Comparison of ENCODE assay signal across 19 cellular contexts in the genomic region with DNA sequence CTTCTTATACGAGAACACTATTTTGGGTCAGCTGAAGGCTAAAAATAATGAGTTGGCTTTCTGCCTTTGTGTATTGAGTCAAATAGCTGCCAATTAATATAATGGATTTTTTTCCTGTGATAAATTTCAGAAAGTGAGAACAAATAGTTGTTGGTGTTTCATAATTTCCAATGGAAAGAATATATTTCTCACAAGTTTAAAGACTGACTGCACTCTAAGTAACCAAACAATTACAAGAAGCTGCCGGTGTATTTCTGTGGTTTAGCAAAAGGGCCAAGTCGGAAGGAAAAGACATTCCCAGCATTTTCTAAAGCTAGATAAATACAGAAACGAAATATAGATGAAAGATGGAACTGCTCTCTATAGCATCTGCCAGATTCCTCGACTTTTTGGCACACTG.
"Had no signal": no experiment of that assay in that cellular context is flagged by ENCODE, and none has a peak within 500 bp of the region (broad histone marks: within the 10 kb centered on the region; RNA-seq: fewer than 3 reads in every experiment).

No MANE protein-coding gene starts in this region.

- H3K27ac ChIP-seq: breast epithelium, prostate gland, stomach, upper lobe of left lung had no signal

- H3K27me3 ChIP-seq: breast epithelium, stomach, upper lobe of left lung had no signal

- H3K4me1 ChIP-seq: breast epithelium, prostate gland, upper lobe of left lung had no signal

- H3K36me3 ChIP-seq: breast epithelium, prostate gland, stomach, upper lobe of left lung had no signal

- H3K4me3 ChIP-seq: breast epithelium, mucosa of descending colon, prostate gland, stomach, upper lobe of left lung had no signal

- DNase-seq: activated CD4-positive, alpha-beta memory T cell treated with anti-CD3 and anti-CD28 coated beads, Interleukin-2, amount 10 ng/mL, durations not matched to agents 7 days and 5 days; activated CD4-positive, alpha-beta T cell treated with anti-CD3 and anti-CD28 coated beads for 48 hours; activated CD4-positive, CD25-positive, alpha-beta regulatory T cell; activated CD8-positive, alpha-beta memory T cell treated with anti-CD3 and anti-CD28 coated beads, Interleukin-2, amount 10 ng/mL, durations not matched to agents 7 days and 5 days; amniotic stem cell; cerebellar nuclear complex; effector CD8-positive, alpha-beta T cell; immature natural killer cell; mucosa of descending colon; naive thymus-derived CD4-positive, alpha-beta T cell; right cardiac atrium; small intestine; stimulated activated CD4-positive, alpha-beta T cell treated with anti-CD3 and anti-CD28 coated beads, Interleukin-4, amount 100 ng/mL, for 1 hour; stomach; T1000; upper lobe of left lung had no signal

- H3K9me3 ChIP-seq: breast epithelium, mucosa of descending colon, prostate gland, stomach, upper lobe of left lung had no signal

- ATAC-seq: activated CD8-positive, alpha-beta memory T cell treated with anti-CD3 and anti-CD28 coated beads, Interleukin-2, amount 10 ng/mL, durations not matched to agents 7 days and 5 days; esophagus mucosa; mucosa of descending colon; naive thymus-derived CD4-positive, alpha-beta T cell; right cardiac atrium had no signal
